ENCODE assay signal across 9 cellular contexts in genomic region chr6:157989541-157990289, GRCh38. TPM values are rescaled to one million over a fixed set of nuclear protein-coding genes. Genes with fewer than 3 reads are reported as not detected.
A peak's percentile ranks its signal among the peaks of the same experiment; 100 is the strongest.
DNase-seq lines count a peak whose midpoint lies in the region; ATAC-seq and TF ChIP-seq lines count a peak whose summit lies in the region.
"Had no signal": no experiment of that assay in that cellular context is flagged by ENCODE, and none has a peak within 500 bp of the region (broad histone marks: within the 10 kb centered on the region; RNA-seq: fewer than 3 reads in every experiment).

No MANE protein-coding gene starts in this region.

- in situ Hi-C loops in gastrocnemius medialis (cut with MboI; ENCODE audit: low sequenced_read_pairs in 4 of 4): loop anchor here in 3 of 4 donors (5.0 to 10.0 kb wide), 2 partner anchors 75 to 83 kb away; no protein-coding TSS in a partner anchor

- H3K27ac ChIP-seq in KOPT-K1 (ENCODE audit: low read depth, low read length, poor library complexity, severe bottlenecking) (peak overlapping the region; percentile 61), gastrocnemius medialis (peak overlapping the region; percentile 32 to 64 (median 62))
- H3K27ac ChIP-seq: epithelial cell of prostate had no signal

- no peak overlapping the region for H3K4me3 ChIP-seq in gastrocnemius medialis

- peaks cover 0 to 1% (median 0%) of the 10 kb centered on the region in 7 donors for H3K9me3 Mint-ChIP-seq in CD14-positive monocyte
- no peaks in the 10 kb centered on the region for H3K9me3 Mint-ChIP-seq in activated CD8-positive, alpha-beta T cell treated with anti-CD3 and anti-CD28 coated beads for 36 hours

- no peaks in the 10 kb centered on the region for H3K36me3 Mint-ChIP-seq in CD14-positive monocyte
- H3K36me3 Mint-ChIP-seq in activated CD8-positive, alpha-beta T cell treated with anti-CD3 and anti-CD28 coated beads for 36 hours (ENCODE audit: low read depth): peaks cover 2% of the 10 kb centered on the region

- H3K27ac Mint-ChIP-seq in CD14-positive monocyte: peak overlapping the region in 1 of 7 donors; percentile 25
- peak overlapping the region; percentile 80 for H3K27ac Mint-ChIP-seq in activated CD8-positive, alpha-beta T cell treated with anti-CD3 and anti-CD28 coated beads for 36 hours

- H3K36me3 ChIP-seq in KOPT-K1 (ENCODE audit: insufficient read depth, low read length) (no peaks in the 10 kb centered on the region), gastrocnemius medialis (no peaks in the 10 kb centered on the region)

- H3K4me1 ChIP-seq in gastrocnemius medialis: peaks cover 28 to 29% of the 10 kb centered on the region in 2 donors

- no peak for TF ChIP-seq POLR2A in gastrocnemius medialis (IDR thresholded peaks at IDR 0.05)

- H3K27me3 Mint-ChIP-seq in CD14-positive monocyte (ENCODE audit: low read depth in 3 of 3): peaks cover 2 to 18% (median 5%) of the 10 kb centered on the region in 3 donors
- H3K27me3 Mint-ChIP-seq in activated CD8-positive, alpha-beta T cell treated with anti-CD3 and anti-CD28 coated beads for 36 hours: no peaks in the 10 kb centered on the region

- intact Hi-C loops in CD14-positive monocyte (cut with micrococcal nuclease): no loop called here
- intact Hi-C loops in activated CD8-positive, alpha-beta T cell treated with anti-CD3 and anti-CD28 coated beads for 36 hours (cut with micrococcal nuclease): no loop called here
- intact Hi-C loops in Right ventricle myocardium inferior (cut with DNase I): no loop called here
- intact Hi-C loops in gastrocnemius medialis (cut with DNase I; ENCODE audit: low total_unique reads): no loop called here

- CTCF ChIA-PET in activated CD8-positive, alpha-beta T cell treated with anti-CD3 and anti-CD28 coated beads for 36 hours (lab: Charles Lee): interaction anchor here (0.7 to 2.6 kb wide), 4 partner anchors 10 to 83 kb away, joined by 3 to 8 read pairs (median 5); no protein-coding TSS in a partner anchor

- peaks cover 15% of the 10 kb centered on the region for H3K4me1 Mint-ChIP-seq in CD14-positive monocyte
- H3K4me1 Mint-ChIP-seq in activated CD8-positive, alpha-beta T cell treated with anti-CD3 and anti-CD28 coated beads for 36 hours (ENCODE audit: low read depth): peaks cover 47% of the 10 kb centered on the region

- H3K9me3 ChIP-seq in KOPT-K1 (ENCODE audit: insufficient read depth, low read length, poor library complexity, severe bottlenecking) (no peaks in the 10 kb centered on the region), gastrocnemius medialis (no peaks in the 10 kb centered on the region)

- H3K27me3 ChIP-seq in gastrocnemius medialis: no peaks in the 10 kb centered on the region

- POLR2A ChIA-PET in activated CD8-positive, alpha-beta T cell treated with anti-CD3 and anti-CD28 coated beads for 36 hours (lab: Charles Lee): interaction anchor here (0.6 to 2.3 kb wide), 4 partner anchors 10 to 584 kb away, joined by 4 to 5 read pairs (median 4); no protein-coding TSS in a partner anchor

- peak; percentile 46 for DNase-seq in CD14-positive monocyte (ENCODE audit: low spot score)
- peak; percentile 44 for DNase-seq in activated CD8-positive, alpha-beta T cell treated with anti-CD3 and anti-CD28 coated beads for 36 hours
- peak; percentile 83 for DNase-seq in Right ventricle myocardium inferior (ENCODE audit: missing footprints)
- DNase-seq in gastrocnemius medialis: peak; percentile 33 to 63
- no peak for DNase-seq in middle frontal gyrus (ENCODE audit: extremely low spot score, low spot score)
- no peak for DNase-seq in activated CD8-positive, alpha-beta memory T cell treated with anti-CD3 and anti-CD28 coated beads, Interleukin-2, amount 50 U/mL, for 48 hours
- no peak for DNase-seq in SIG-M5 treated with dmso at 0.1 percent for 504 hours (lab: John Stamatoyannopoulos, UW; ENCODE audit: unreplicated experiment)

- H3K4me3 Mint-ChIP-seq in CD14-positive monocyte: no peak overlapping the region
- H3K4me3 Mint-ChIP-seq in activated CD8-positive, alpha-beta T cell treated with anti-CD3 and anti-CD28 coated beads for 36 hours: peak overlapping the region; percentile 62

- ATAC-seq in activated CD8-positive, alpha-beta T cell treated with anti-CD3 and anti-CD28 coated beads for 36 hours: peak; percentile 29
- peak; percentile 77 for ATAC-seq in Right ventricle myocardium inferior
- ATAC-seq in gastrocnemius medialis: peak; percentile 59 to 73

- no peak for TF ChIP-seq CTCF in CD14-positive monocyte (IDR thresholded peaks at IDR 0.05)
- TF ChIP-seq CTCF in activated CD8-positive, alpha-beta T cell treated with anti-CD3 and anti-CD28 coated beads for 36 hours (IDR thresholded peaks at IDR 0.05): no peak
- TF ChIP-seq CTCF in gastrocnemius medialis (IDR thresholded peaks at IDR 0.05 in 4 of 5, conservative IDR thresholded peaks at IDR 0.05 in 1 of 5): no peak

RNA-seq across cellular contexts. Expression of gene SYNJ2, which starts 8.1 kb away (rescaled TPM):
- polyA plus RNA-seq in CD14-positive monocyte: 1 to 10 TPM in 1 of 2 donors, under 1 TPM in 1; 0.82 to 1.6 TPM
- total RNA-seq in activated CD8-positive, alpha-beta T cell treated with anti-CD3 and anti-CD28 coated beads for 36 hours: 10 to 100 TPM; 27.7 to 28.5 TPM
- total RNA-seq in Right ventricle myocardium inferior (15.0 TPM), gastrocnemius medialis (10 to 100 TPM in 1 of 4 donors, 1 to 10 TPM in 3; 3.9 to 17.0 (median 7.0) TPM)

Comparison
In these comparisons a context has a peak if more than half of its experiments do, and no peak if none do; other contexts are left out.
1. DNase-seq: peak in CD14-positive monocyte (single experiment), activated CD8-positive, alpha-beta T cell treated with anti-CD3 and anti-CD28 coated beads for 36 hours (single experiment), Right ventricle myocardium inferior (single experiment) and gastrocnemius medialis (2 of 2); none in middle frontal gyrus (single experiment), activated CD8-positive, alpha-beta memory T cell treated with anti-CD3 and anti-CD28 coated beads, Interleukin-2, amount 50 U/mL, for 48 hours (single experiment) and SIG-M5 treated with dmso at 0.1 percent for 504 hours (single experiment).
2. Peak in every context shown above with its lines, with median percentiles within 50 percentile points of each other: ATAC-seq.